29 cellular contexts compared by ENCODE assay signal in genomic region chr5:174489920-174490597, GRCh38.
"Had no signal": no experiment of that assay in that cellular context is flagged by ENCODE, and none has a peak within 500 bp of the region (broad histone marks: within the 10 kb centered on the region; RNA-seq: fewer than 3 reads in every experiment).

No MANE protein-coding gene starts in this region.

- ATAC-seq: naive thymus-derived CD4-positive, alpha-beta T cell; natural killer cell; pancreas; right cardiac atrium; right lobe of liver; stimulated activated effector memory CD8-positive, alpha-beta T cell treated with anti-CD3 and anti-CD28 coated beads, Interleukin-12 subunit alpha, Interleukin-12 subunit beta, amount 100 ng/mL, for 72 hours; stimulated activated naive B cell treated with anti-CD40 and anti-IgM and Interleukin-4, amounts not matched to agents 10 μg/mL and 1 μg/mL and 100 μg/mL, for 72 hours; upper lobe of right lung had no signal

- H3K4me1 ChIP-seq: neural progenitor cell, pancreas, prostate gland, right lobe of liver, sigmoid colon, spleen, stomach, suprapubic skin, testis, tibial artery, transverse colon, upper lobe of right lung, uterus had no signal

- H3K9me3 ChIP-seq: pancreas, prostate gland, right lobe of liver, sigmoid colon, stomach, suprapubic skin, testis, tibial artery, transverse colon, upper lobe of right lung, uterus had no signal

- H3K27ac Mint-ChIP-seq: naive thymus-derived CD4-positive, alpha-beta T cell; natural killer cell; nephron; neural progenitor cell; stimulated activated effector memory CD8-positive, alpha-beta T cell treated with anti-CD3 and anti-CD28 coated beads, Interleukin-12 subunit alpha, Interleukin-12 subunit beta, amount 100 ng/mL, for 72 hours; stimulated activated naive B cell treated with anti-CD40 and anti-IgM and Interleukin-4, amounts not matched to agents 10 μg/mL and 1 μg/mL and 100 μg/mL, for 72 hours; stimulated activated naive CD8-positive, alpha-beta T cell treated with anti-CD3 and anti-CD28 coated beads, Interleukin-15, Interleukin-2, amounts not matched to agents 100 ng/mL and 50 ng/mL, for 24 hours; type B pancreatic cell had no signal

- H3K36me3 Mint-ChIP-seq: naive thymus-derived CD4-positive, alpha-beta T cell; natural killer cell; neural progenitor cell; stimulated activated effector memory CD8-positive, alpha-beta T cell treated with anti-CD3 and anti-CD28 coated beads, Interleukin-12 subunit alpha, Interleukin-12 subunit beta, amount 100 ng/mL, for 72 hours; stimulated activated naive B cell treated with anti-CD40 and anti-IgM and Interleukin-4, amounts not matched to agents 10 μg/mL and 1 μg/mL and 100 μg/mL, for 72 hours; type B pancreatic cell had no signal

- H3K4me3 ChIP-seq: neural progenitor cell, pancreas, prostate gland, right lobe of liver, sigmoid colon, smooth muscle cell, spleen, stomach, suprapubic skin, testis, tibial artery, transverse colon, upper lobe of right lung, uterus had no signal

- H3K4me1 Mint-ChIP-seq: natural killer cell; nephron; stimulated activated effector memory CD8-positive, alpha-beta T cell treated with anti-CD3 and anti-CD28 coated beads, Interleukin-12 subunit alpha, Interleukin-12 subunit beta, amount 100 ng/mL, for 72 hours; stimulated activated naive B cell treated with anti-CD40 and anti-IgM and Interleukin-4, amounts not matched to agents 10 μg/mL and 1 μg/mL and 100 μg/mL, for 72 hours had no signal

- H3K4me2 ChIP-seq: neural progenitor cell, smooth muscle cell had no signal

- H3K27me3 ChIP-seq: neural progenitor cell, pancreas, right lobe of liver, sigmoid colon, spleen, stomach, suprapubic skin, testis, tibial artery, transverse colon, upper lobe of right lung, uterus had no signal

- H3K9me3 Mint-ChIP-seq: natural killer cell; stimulated activated naive CD8-positive, alpha-beta T cell treated with anti-CD3 and anti-CD28 coated beads, Interleukin-15, Interleukin-2, amounts not matched to agents 100 ng/mL and 50 ng/mL, for 24 hours had no signal

- H3K36me3 ChIP-seq: neural progenitor cell, pancreas, prostate gland, right lobe of liver, sigmoid colon, spleen, stomach, suprapubic skin, tibial artery, transverse colon, upper lobe of right lung, uterus had no signal

- H2AFZ ChIP-seq: neural progenitor cell had no signal

- FAIRE-seq: pancreas had no signal

- DNase-seq: naive thymus-derived CD4-positive, alpha-beta T cell; natural killer cell; nucleus accumbens; pancreas; retina; right lobe of liver; sigmoid colon; spleen; stimulated activated CD4-positive, alpha-beta T cell treated with anti-CD3 and anti-CD28 coated beads, Interleukin-12 subunit alpha, Interleukin-12 subunit beta, amount 100 ng/mL, for 4 hours; stimulated activated CD4-positive, alpha-beta T cell treated with anti-CD3 and anti-CD28 coated beads, Interleukin-1b, Interleukin-23, amount 100 ng/mL, for 48 hours; stimulated activated CD4-positive, alpha-beta T cell treated with anti-CD3 and anti-CD28 coated beads, Interleukin-4, amount 100 ng/mL, for 1 hour; stimulated activated CD4-positive, alpha-beta T cell treated with anti-CD3 and anti-CD28 coated beads, Interleukin-4, amount 100 ng/mL, for 4 hours; stimulated activated naive B cell treated with anti-CD40 and anti-IgM and Interleukin-4, amounts not matched to agents 10 μg/mL and 1 μg/mL and 100 μg/mL, for 72 hours; stimulated activated naive CD4-positive, alpha-beta T cell treated with Interleukin-2 at 50 U/mL for 16 hours; stomach; testis; tibial artery; transverse colon; upper lobe of right lung; uterus had no signal

- H3K4me3 Mint-ChIP-seq: naive thymus-derived CD4-positive, alpha-beta T cell; natural killer cell; nephron; neural progenitor cell; stimulated activated effector memory CD8-positive, alpha-beta T cell treated with anti-CD3 and anti-CD28 coated beads, Interleukin-12 subunit alpha, Interleukin-12 subunit beta, amount 100 ng/mL, for 72 hours; stimulated activated naive B cell treated with anti-CD40 and anti-IgM and Interleukin-4, amounts not matched to agents 10 μg/mL and 1 μg/mL and 100 μg/mL, for 72 hours; stimulated activated naive CD8-positive, alpha-beta T cell treated with anti-CD3 and anti-CD28 coated beads, Interleukin-15, Interleukin-2, amounts not matched to agents 100 ng/mL and 50 ng/mL, for 24 hours; type B pancreatic cell had no signal

- H3K9ac ChIP-seq: neural progenitor cell had no signal

- H3K27ac ChIP-seq: neural progenitor cell, pancreas, prostate gland, right lobe of liver, sigmoid colon, spleen, stomach, suprapubic skin, testis, tibial artery, transverse colon, upper lobe of right lung, uterus had no signal

- H3K27me3 Mint-ChIP-seq: stimulated activated naive B cell treated with anti-CD40 and anti-IgM and Interleukin-4, amounts not matched to agents 10 μg/mL and 1 μg/mL and 100 μg/mL, for 72 hours had no signal
